Comparison of ENCODE assay signal across 17 cellular contexts in the genomic region with DNA sequence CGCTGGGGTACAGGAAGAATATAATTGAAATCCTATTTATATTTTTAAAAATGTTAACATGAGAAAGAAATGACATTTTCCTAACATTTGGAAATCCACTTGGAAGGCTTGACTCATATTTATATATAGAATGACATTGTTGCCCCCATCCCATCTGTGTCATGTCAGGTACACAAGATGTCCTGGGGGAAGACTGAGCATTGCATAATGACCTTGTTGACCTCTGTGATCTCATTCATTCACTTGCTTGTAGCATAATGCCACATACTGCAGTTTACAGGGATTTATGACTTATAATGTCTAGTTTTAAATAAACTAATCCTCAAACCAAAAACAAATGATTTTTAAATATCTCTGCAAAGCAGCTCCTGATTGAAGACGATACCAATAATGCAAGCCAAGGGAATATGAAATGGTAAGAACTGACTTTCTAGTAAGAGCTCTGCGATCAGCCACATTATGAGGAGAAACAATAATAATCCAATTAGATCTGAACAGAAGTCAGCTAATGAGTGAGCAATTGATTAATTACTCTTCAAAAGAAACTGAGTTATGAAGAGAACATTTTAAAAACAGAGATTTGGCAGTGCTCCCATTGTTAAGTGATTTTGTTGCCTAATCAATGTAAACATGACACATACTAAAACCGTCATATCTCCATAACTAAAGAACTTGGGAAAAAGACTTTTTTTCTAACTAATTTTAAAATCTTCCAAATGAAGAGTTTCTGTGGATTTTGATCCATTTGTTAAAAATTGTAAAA. TPM values are rescaled to one million over a fixed set of nuclear protein-coding genes. Genes with fewer than 3 reads are reported as not detected.
DNase-seq lines count a peak whose midpoint lies in the region; TF ChIP-seq lines count a peak whose summit lies in the region.
"Had no signal": no experiment of that assay in that cellular context is flagged by ENCODE, and none has a peak within 500 bp of the region (broad histone marks: within the 10 kb centered on the region; RNA-seq: fewer than 3 reads in every experiment).

No MANE protein-coding gene starts in this region.

- CTCF ChIA-PET in RWPE1 (lab: Yijun Ruan, JAX): interaction anchor here (0.5 kb wide), 1 partner anchor 314 kb away, joined by 5 read pairs; no protein-coding TSS in a partner anchor

- DNase-seq in HuH-7.5 (ENCODE audit: low spot score) (peak; percentile 27), RWPE1 (ENCODE audit: low spot score) (peak; percentile 57), fibroblast of gingiva (ENCODE audit: low read depth) (peak; percentile 15), DMS 273 treated with DMSO at 0.1 percent for 48 hours (lab: John Stamatoyannopoulos, UW) (no peak), dedifferentiated amniotic fluid mesenchymal stem cell (ENCODE audit: extremely low spot score) (no peak), H4 (ENCODE audit: low spot score) (no peak)
- DNase-seq: CD8-positive, alpha-beta T cell; H9; Karpas-422; NCI-H187; NCI-H226; NCI-H524 treated with DMSO at 0.1 percent for 48 hours; PC-9; SW 1271 had no signal

- H3K27me3 ChIP-seq in liver (ENCODE audit: control insufficient read depth in 4 of 4, insufficient read depth in 4 of 4, low read length in 3 of 4): no peaks in the 10 kb centered on the region
- H3K27me3 ChIP-seq: BLaER1 treated with 17β-estradiol and CSF1 and Interleukin-3, amounts not matched to agents 10 nM and 100 nM; SJSA1 had no signal

- POLR2A ChIA-PET in RWPE1 (lab: Yijun Ruan, JAX; ENCODE audit: low non-redundant PET): no interaction called here

- no peak for TF ChIP-seq RAD21 in liver (IDR thresholded peaks at IDR 0.05)

- H3K4me3 ChIP-seq in liver (ENCODE audit: low read depth in 1 of 3, low read length in 3 of 3): no peak overlapping the region
- H3K4me3 ChIP-seq: BLaER1 treated with 17β-estradiol and CSF1 and Interleukin-3, amounts not matched to agents 10 nM and 100 nM; PC-9; SJSA1 had no signal

- H3K9ac ChIP-seq in liver (ENCODE audit: low read depth in 1 of 2, low read length in 2 of 2): no peak overlapping the region
- H3K9ac ChIP-seq: BLaER1 treated with 17β-estradiol and CSF1 and Interleukin-3, amounts not matched to agents 10 nM and 100 nM had no signal

- 74% methylated on average over 4 of the region's 4 CpGs for WGBS in liver

- H3K27ac ChIP-seq in RWPE1 (no peak overlapping the region), liver (ENCODE audit: low read depth in 1 of 2, low read length in 2 of 2) (no peak overlapping the region)
- H3K27ac ChIP-seq: BLaER1 treated with 17β-estradiol and CSF1 and Interleukin-3, amounts not matched to agents 10 nM and 100 nM; PC-9; SJSA1 had no signal

- no peaks in the 10 kb centered on the region for H3K9me3 ChIP-seq in liver (ENCODE audit: control insufficient read depth in 4 of 4, low read length in 3 of 4)
- H3K9me3 ChIP-seq: BLaER1 treated with 17β-estradiol and CSF1 and Interleukin-3, amounts not matched to agents 10 nM and 100 nM; SJSA1 had no signal

- TF ChIP-seq CTCF in RWPE1 (conservative IDR thresholded peaks at IDR 0.05; ENCODE audit: low read depth) (no peak), liver (IDR thresholded peaks at IDR 0.05; ENCODE audit: low read depth, low read length, missing input control) (no peak)

- peaks cover 0 to 2% (median 1%) of the 10 kb centered on the region in 4 donors for H3K4me1 ChIP-seq in liver (ENCODE audit: control insufficient read depth in 4 of 4, insufficient read depth in 4 of 4, low read length in 3 of 4)

- no peaks in the 10 kb centered on the region for H3K36me3 ChIP-seq in liver (ENCODE audit: control insufficient read depth in 4 of 4, insufficient read depth in 3 of 4, low read depth in 1 of 4, low read length in 3 of 4)
- H3K36me3 ChIP-seq: BLaER1 treated with 17β-estradiol and CSF1 and Interleukin-3, amounts not matched to agents 10 nM and 100 nM; SJSA1 had no signal

TF ChIP-seq in liver, 16 proteins besides CTCF, POLR2A, EP300 and RAD21:
- no peak for TF ChIP-seq TAF1 (conservative IDR thresholded peaks at IDR 0.05)
- TF ChIP-seq NR2F2 (IDR thresholded peaks at IDR 0.05): peak; percentile 35
- TF ChIP-seq RXRA (IDR thresholded peaks at IDR 0.05): no peak
- TF ChIP-seq, protein P1, sequence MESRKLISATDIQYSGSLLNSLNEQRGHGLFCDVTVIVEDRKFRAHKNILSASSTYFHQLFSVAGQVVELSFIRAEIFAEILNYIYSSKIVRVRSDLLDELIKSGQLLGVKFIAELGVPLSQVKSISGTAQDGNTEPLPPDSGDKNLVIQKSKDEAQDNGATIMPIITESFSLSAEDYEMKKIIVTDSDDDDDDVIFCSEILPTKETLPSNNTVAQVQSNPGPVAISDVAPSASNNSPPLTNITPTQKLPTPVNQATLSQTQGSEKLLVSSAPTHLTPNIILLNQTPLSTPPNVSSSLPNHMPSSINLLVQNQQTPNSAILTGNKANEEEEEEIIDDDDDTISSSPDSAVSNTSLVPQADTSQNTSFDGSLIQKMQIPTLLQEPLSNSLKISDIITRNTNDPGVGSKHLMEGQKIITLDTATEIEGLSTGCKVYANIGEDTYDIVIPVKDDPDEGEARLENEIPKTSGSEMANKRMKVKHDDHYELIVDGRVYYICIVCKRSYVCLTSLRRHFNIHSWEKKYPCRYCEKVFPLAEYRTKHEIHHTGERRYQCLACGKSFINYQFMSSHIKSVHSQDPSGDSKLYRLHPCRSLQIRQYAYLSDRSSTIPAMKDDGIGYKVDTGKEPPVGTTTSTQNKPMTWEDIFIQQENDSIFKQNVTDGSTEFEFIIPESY (IDR thresholded peaks at IDR 0.05): no peak

RNA-seq across cellular contexts. Expression of a gene that starts 21.2 kb away (rescaled TPM):
- 10 to 100 TPM; 16.9 to 50.3 TPM for total RNA-seq in liver
- 1 to 10 TPM; 7.1 to 8.0 TPM for polyA plus RNA-seq in liver
- 4.6 and 5.3 TPM in 2 replicates for total RNA-seq in H4 (2014; rRNA removed; shearing (Covaris generic))

Comparison
In these comparisons a context has a peak if more than half of its experiments do, and no peak if none do; other contexts are left out.
1. DNase-seq: peak in HuH-7.5 (single experiment), RWPE1 (single experiment) and fibroblast of gingiva (single experiment); none in DMS 273 treated with DMSO at 0.1 percent for 48 hours (single experiment), dedifferentiated amniotic fluid mesenchymal stem cell (single experiment) and H4 (single experiment).